ENCODE assay signal across 2 cellular contexts in genomic region chr6:149683256-149683860, GRCh38.
TF ChIP-seq lines count a peak whose summit lies in the region.

No MANE protein-coding gene starts in this region.

TF ChIP-seq in HCT116, 20 proteins besides CTCF, POLR2A, EP300 and RAD21:
- no peak for TF ChIP-seq ZNF274 (IDR thresholded peaks at IDR 0.05; ENCODE audit: low read depth, low read length)

TF ChIP-seq in GM12878, 131 proteins besides CTCF, POLR2A, EP300 and RAD21:
- no peak for TF ChIP-seq RELB (IDR thresholded peaks at IDR 0.05; ENCODE audit: low read depth)
- no peak for TF ChIP-seq ZBTB11 (CRISPR knock-in tag; IDR thresholded peaks at IDR 0.05)
